ENCODE assay signal across 13 cellular contexts in genomic region chr1:109786531-109787021, GRCh38. TPM values are rescaled to one million over a fixed set of nuclear protein-coding genes. Genes with fewer than 3 reads are reported as not detected.
DNase-seq lines count a peak whose midpoint lies in the region; TF ChIP-seq lines count a peak whose summit lies in the region.
"Had no signal": no experiment of that assay in that cellular context is flagged by ENCODE, and none has a peak within 500 bp of the region (broad histone marks: within the 10 kb centered on the region; RNA-seq: fewer than 3 reads in every experiment).

No MANE protein-coding gene starts in this region.

- H2BK5ac ChIP-seq in neuronal stem cell (ENCODE audit: low read length) = no peak overlapping the region

- no peak overlapping the region for H2BK120ac ChIP-seq in neuronal stem cell (ENCODE audit: low read depth, low read length)

- H3K4me3 ChIP-seq in coronary artery = no peak overlapping the region
- H3K4me3 ChIP-seq in neuronal stem cell (ENCODE audit: low read length in 2 of 2) = no peak overlapping the region
- H3K4me3 ChIP-seq: SJSA1, thoracic aorta had no signal

- H2AFZ ChIP-seq in neuronal stem cell (ENCODE audit: low read length) = no peak overlapping the region

- H2BK15ac ChIP-seq in neuronal stem cell (ENCODE audit: low read length) = peak overlapping the region; percentile 38

- no peaks in the 10 kb centered on the region for H3K36me3 ChIP-seq in neuronal stem cell (replicated peaks in 1 of 2; ENCODE audit: control insufficient read depth in 2 of 2, insufficient read depth in 2 of 2, low read length in 2 of 2)
- H3K36me3 ChIP-seq: SJSA1, thoracic aorta had no signal

- no peak overlapping the region for H3K4ac ChIP-seq in neuronal stem cell (ENCODE audit: low read length)

- H2AK5ac ChIP-seq in neuronal stem cell (ENCODE audit: low read depth, low read length) = no peak overlapping the region

- H3K27me3 ChIP-seq in neuronal stem cell (ENCODE audit: control insufficient read depth in 3 of 3, insufficient read depth in 3 of 3, low read depth in 1 of 3, low read length in 3 of 3) = peaks cover 0 to 14% (median 0%) of the 10 kb centered on the region in 3 experiments
- H3K27me3 ChIP-seq: SJSA1 had no signal

- no peak overlapping the region for H3K14ac ChIP-seq in neuronal stem cell (ENCODE audit: low read length)

- no peak overlapping the region for H3K23ac ChIP-seq in neuronal stem cell (ENCODE audit: low read depth, low read length, poor library complexity)

- no peak overlapping the region for H4K8ac ChIP-seq in neuronal stem cell (ENCODE audit: low read depth, low read length)

- no peaks in the 10 kb centered on the region for H3K79me1 ChIP-seq in neuronal stem cell (ENCODE audit: low read depth, low read length)

- H3K4me2 ChIP-seq in neuronal stem cell (ENCODE audit: insufficient read depth, low read length, poor library complexity, severe bottlenecking) = no peak overlapping the region

- DNase-seq in DMS53 (lab: John Stamatoyannopoulos, UW) = peak; percentile 71
- peak; percentile 64 for DNase-seq in coronary artery (ENCODE audit: low spot score)
- no peak for DNase-seq in neuronal stem cell (ENCODE audit: low spot score)
- DNase-seq in nucleus accumbens (lab: John Stamatoyannopoulos, UW) = no peak
- DNase-seq in 8988T = no peak
- DNase-seq in middle frontal gyrus (ENCODE audit: extremely low spot score, low spot score) = no peak
- DNase-seq: activated CD4-positive, alpha-beta T cell treated with anti-CD3 and anti-CD28 coated beads, Interleukin-2, amount 50 U/mL, for 1 hour; effector memory CD8-positive, alpha-beta T cell; NCI-H2081 treated with DMSO at 0.1 percent for 48 hours; stimulated activated CD4-positive, alpha-beta T cell treated with anti-CD3 and anti-CD28 coated beads, Interleukin-4, amount 100 ng/mL, for 4 hours had no signal

- no peak overlapping the region for H4K91ac ChIP-seq in neuronal stem cell (ENCODE audit: low read depth, low read length, poor library complexity)

- H3K9me3 ChIP-seq in neuronal stem cell (replicated peaks in 1 of 2; ENCODE audit: control insufficient read depth in 2 of 2, insufficient read depth in 1 of 2, low read depth in 1 of 2, low read length in 2 of 2) = no peaks in the 10 kb centered on the region
- H3K9me3 ChIP-seq: thoracic aorta had no signal

- H2BK12ac ChIP-seq in neuronal stem cell (ENCODE audit: low read length) = no peak overlapping the region

- TF ChIP-seq RAD21 in Ishikawa (IDR thresholded peaks at IDR 0.05; ENCODE audit: low read depth) = no peak

- peaks cover 4 to 10% of the 10 kb centered on the region in 2 donors for H3K4me1 ChIP-seq in neuronal stem cell (ENCODE audit: control insufficient read depth in 2 of 2, insufficient read depth in 1 of 2, low read depth in 1 of 2, low read length in 2 of 2)

- H3K27ac ChIP-seq in coronary artery = no peak overlapping the region
- H3K27ac ChIP-seq in neuronal stem cell (replicated peaks; ENCODE audit: low read length) = no peak overlapping the region
- H3K27ac ChIP-seq: SJSA1, thoracic aorta had no signal

- H3K9ac ChIP-seq in neuronal stem cell (ENCODE audit: low read depth, low read length, poor library complexity) = no peak overlapping the region

- no peak for TF ChIP-seq CTCF in coronary artery (IDR thresholded peaks at IDR 0.05)

- H3K18ac ChIP-seq in neuronal stem cell (ENCODE audit: low read length) = no peak overlapping the region

- no CpG with 5 or more reads among the region's 6 CpGs for WGBS in neuronal stem cell (ENCODE audit: extremely low coverage in 2 of 2, insufficient read length in 2 of 2, insufficient replicate concordance in 1 of 2), 2 donors

- TF ChIP-seq EP300 in Ishikawa (IDR thresholded peaks at IDR 0.05; ENCODE audit: borderline replicate concordance) = no peak

TF ChIP-seq in Ishikawa, 13 proteins besides CTCF, POLR2A, EP300 and RAD21:
- TF ChIP-seq, protein P1, sequence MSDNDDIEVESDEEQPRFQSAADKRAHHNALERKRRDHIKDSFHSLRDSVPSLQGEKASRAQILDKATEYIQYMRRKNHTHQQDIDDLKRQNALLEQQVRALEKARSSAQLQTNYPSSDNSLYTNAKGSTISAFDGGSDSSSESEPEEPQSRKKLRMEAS (IDR thresholded peaks at IDR 0.05) = no peak; the same call in 1 of the 2 replicates
- TF ChIP-seq NFIC (IDR thresholded peaks at IDR 0.05) (peak; percentile 63), TEAD4 (IDR thresholded peaks at IDR 0.05) (no peak)

RNA-seq across cellular contexts. Expression of gene EPS8L3, which starts 22.9 kb away (rescaled TPM):
- not detected for polyA plus RNA-seq in neuronal stem cell (2013, experiment 1 of 2)
- polyA plus RNA-seq in neuronal stem cell (2013, experiment 2 of 2) = 0.03 TPM

RNA-seq across cellular contexts. Expression of gene GSTM3, which starts 45.7 kb away (rescaled TPM):
- polyA plus RNA-seq in neuronal stem cell (2013, experiment 1 of 2) = 29.3 TPM
- 29.7 TPM for polyA plus RNA-seq in neuronal stem cell (2013, experiment 2 of 2)

Comparison
In these comparisons a context has a peak if more than half of its experiments do, and no peak if none do; other contexts are left out.
1. DNase-seq: peak in DMS53 (single experiment) and coronary artery (single experiment); none in neuronal stem cell (single experiment), nucleus accumbens (0 of 56), 8988T (single experiment) and middle frontal gyrus (single experiment).